In genomic region chr12:88458327-88458726, GRCh38 we compare ENCODE assay signal across 34 cellular contexts.
"Had no signal": no experiment of that assay in that cellular context is flagged by ENCODE, and none has a peak within 500 bp of the region (broad histone marks: within the 10 kb centered on the region; RNA-seq: fewer than 3 reads in every experiment).

No MANE protein-coding gene starts in this region.

- DNase-seq: Karpas-422, Kasumi-1, MG63, MM.1S, MV-4-11, NCI-H1048, NCI-H1092, NCI-H1092 treated with DMSO at 0.1 percent for 48 hours, NCI-H1105, NCI-H1105 treated with DMSO at 0.1 percent for 48 hours, NCI-H1417, NCI-H1417 treated with DMSO at 0.1 percent for 48 hours, NCI-H1436, NCI-H1436 treated with DMSO at 0.1 percent for 48 hours, NCI-H146, NCI-H1694, NCI-H1694 treated with DMSO at 0.1 percent for 48 hours, NCI-H187, NCI-H187 treated with DMSO at 0.1 percent for 48 hours, NCI-H1930, NCI-H2029, NCI-H2029 treated with DMSO at 0.1 percent for 48 hours, NCI-H2081, NCI-H2081 treated with DMSO at 0.1 percent for 48 hours, NCI-H2107, NCI-H2171, NCI-H2171 treated with DMSO at 0.1 percent for 48 hours, NCI-H2227 treated with DMSO at 0.1 percent for 48 hours, NCI-H226, NCI-H345, NCI-H446, NCI-H446 treated with DMSO at 0.1 percent for 48 hours, NCI-H510A, NCI-H510A treated with DMSO at 0.1 percent for 48 hours had no signal

- H3K27me3 ChIP-seq: MG63 had no signal

- H3K4me3 ChIP-seq: MG63 had no signal

- H3K36me3 ChIP-seq: MG63 had no signal
